ENCODE assay signal across 8 cellular contexts in the genomic region with DNA sequence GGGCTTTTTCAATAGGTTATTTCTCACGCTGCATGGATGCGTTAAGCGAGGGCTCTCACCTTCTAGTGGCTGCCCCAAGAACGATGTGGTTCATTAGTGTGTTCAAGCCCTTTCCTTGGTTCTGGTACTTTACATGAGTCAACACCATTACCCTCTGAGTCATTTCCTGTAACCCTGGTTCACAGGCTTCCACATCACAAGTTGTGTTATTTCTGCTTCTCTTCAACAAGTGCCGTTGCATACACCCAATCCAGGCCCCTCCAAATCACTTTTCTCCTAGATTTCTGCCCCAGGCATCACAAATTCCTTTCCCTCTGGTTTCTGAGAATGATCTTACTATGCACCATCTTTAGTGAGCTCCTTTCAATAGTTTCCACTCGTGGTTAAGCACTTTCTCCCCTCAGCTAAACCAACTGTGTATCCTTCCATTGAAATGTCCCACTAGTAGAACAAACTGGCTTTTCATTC.
DNase-seq lines count a peak whose midpoint lies in the region; ATAC-seq and TF ChIP-seq lines count a peak whose summit lies in the region.

No MANE protein-coding gene starts in this region.

- no peaks in the 10 kb centered on the region for H3K36me3 ChIP-seq in spleen

- H3K9me3 Mint-ChIP-seq in T-helper 2 cell treated with Interferon-gamma antibody and Interleukin-4, amounts not matched to agents 5 μg/mL and 100 μg/mL, for 36 hours = no peaks in the 10 kb centered on the region

- peak overlapping the region in 3 of 8 donors; percentile 10 to 60 (median 39) for H3K27ac ChIP-seq in spleen

- no peaks in the 10 kb centered on the region for H3K27me3 ChIP-seq in spleen (replicated peaks in 1 of 7)

- H3K4me3 Mint-ChIP-seq in T-helper 2 cell treated with Interferon-gamma antibody and Interleukin-4, amounts not matched to agents 5 μg/mL and 100 μg/mL, for 36 hours = no peak overlapping the region

- TF ChIP-seq CTCF in fibroblast of mammary gland (conservative IDR thresholded peaks at IDR 0.05; ENCODE audit: control insufficient read depth, insufficient read depth, low read depth, low read length) = no peak
- no peak for TF ChIP-seq CTCF in spleen (IDR thresholded peaks at IDR 0.05 in 8 of 11, conservative IDR thresholded peaks at IDR 0.05 in 3 of 11)

- H3K36me3 Mint-ChIP-seq in T-helper 2 cell treated with Interferon-gamma antibody and Interleukin-4, amounts not matched to agents 5 μg/mL and 100 μg/mL, for 36 hours (ENCODE audit: low read depth) = no peaks in the 10 kb centered on the region

- peak overlapping the region; percentile 70 for H3K27ac Mint-ChIP-seq in T-helper 2 cell treated with Interferon-gamma antibody and Interleukin-4, amounts not matched to agents 5 μg/mL and 100 μg/mL, for 36 hours

- peaks cover 15% of the 10 kb centered on the region for H3K4me1 Mint-ChIP-seq in T-helper 2 cell treated with Interferon-gamma antibody and Interleukin-4, amounts not matched to agents 5 μg/mL and 100 μg/mL, for 36 hours (ENCODE audit: low read depth)

- 38 to 56% (median 52%) methylated on average over 6 of the region's 6 CpGs for WGBS in spleen, 5 donors

- H3K4me3 ChIP-seq in fibroblast of mammary gland (ENCODE audit: control insufficient read depth, low read depth, low read length) (no peak overlapping the region), spleen (no peak overlapping the region)

- no peak for TF ChIP-seq POLR2A in spleen (IDR thresholded peaks at IDR 0.05)

- peaks cover 2% of the 10 kb centered on the region for H3K27me3 Mint-ChIP-seq in T-helper 2 cell treated with Interferon-gamma antibody and Interleukin-4, amounts not matched to agents 5 μg/mL and 100 μg/mL, for 36 hours (ENCODE audit: low read depth)

- DNase-seq in COLO829 (ENCODE audit: low spot score) (peak; percentile 99), fibroblast of mammary gland (ENCODE audit: low read depth) (peak; percentile 95), spleen (no peak), cardiac septum (ENCODE audit: low spot score) (no peak)
- peak; percentile 38 for DNase-seq in T-helper 2 cell treated with Interferon-gamma antibody and Interleukin-4, amounts not matched to agents 5 μg/mL and 100 μg/mL, for 36 hours (ENCODE audit: low spot score)
- peak; percentile 2 to 19 for DNase-seq in stimulated activated CD8-positive, alpha-beta memory T cell treated with anti-CD3 and anti-CD28 coated beads, Interleukin-15, amount 100 ng/mL, for 4 hours (ENCODE audit: low read depth in 2 of 2)

- ATAC-seq in GM19397 (IDR thresholded peaks at IDR 0.05; ENCODE audit: unreplicated experiment) (peak; percentile 92), HG03442 (IDR thresholded peaks at IDR 0.05; ENCODE audit: unreplicated experiment) (peak; percentile 98)

- H3K4me1 ChIP-seq in spleen = peaks cover 0 to 13% (median under 1%) of the 10 kb centered on the region in 6 donors

- intact Hi-C loops in spleen (cut with DNase I; ENCODE audit: low total_unique reads) = no loop called here
- intact Hi-C loops in cardiac septum (cut with DNase I) = no loop called here

- H3K9me3 ChIP-seq in spleen = no peaks in the 10 kb centered on the region

Comparison
In these comparisons a context has a peak if more than half of its experiments do, and no peak if none do; other contexts are left out.
1. DNase-seq: peak in COLO829 (single experiment), T-helper 2 cell treated with Interferon-gamma antibody and Interleukin-4, amounts not matched to agents 5 μg/mL and 100 μg/mL, for 36 hours (single experiment), fibroblast of mammary gland (single experiment) and stimulated activated CD8-positive, alpha-beta memory T cell treated with anti-CD3 and anti-CD28 coated beads, Interleukin-15, amount 100 ng/mL, for 4 hours (2 of 2); none in spleen (single experiment) and cardiac septum (single experiment).